ENCODE assay signal across 19 cellular contexts in the genomic region with DNA sequence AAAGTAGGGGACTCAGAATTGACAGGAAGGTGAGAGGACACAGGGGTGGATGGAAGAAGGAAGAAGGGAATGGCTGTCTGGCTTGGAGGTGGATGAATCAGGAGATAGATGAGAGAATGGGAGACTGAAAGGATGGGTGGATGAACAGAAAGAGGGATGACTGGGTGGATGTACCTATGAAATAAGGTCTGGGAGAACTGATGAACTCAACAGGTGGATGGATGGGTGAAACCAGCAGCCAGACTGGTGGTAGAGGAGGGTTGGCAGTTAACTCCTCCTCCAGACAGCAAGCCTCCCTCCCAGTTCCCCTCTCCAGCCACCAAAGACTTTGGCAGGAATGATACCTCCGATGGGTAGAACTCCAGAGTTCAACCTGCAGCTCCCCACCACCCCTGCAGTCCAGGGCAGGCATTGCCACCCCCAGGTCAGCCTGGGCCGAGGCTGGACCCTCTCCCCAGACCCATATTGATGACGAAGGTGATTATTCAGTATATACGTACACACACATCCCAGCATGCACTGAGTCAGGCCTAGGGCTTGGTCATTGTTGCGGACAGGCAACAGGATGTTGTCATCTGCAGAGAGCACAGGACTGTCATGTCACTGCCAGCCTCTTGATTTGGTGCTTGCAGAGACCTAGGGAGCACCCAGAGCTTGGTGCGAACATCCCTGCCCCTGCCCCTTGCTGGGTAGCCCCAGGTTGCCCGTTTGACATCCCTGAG. TPM values are rescaled to one million over a fixed set of nuclear protein-coding genes. Genes with fewer than 3 reads are reported as not detected.
DNase-seq lines count a peak whose midpoint lies in the region; ATAC-seq, FAIRE-seq and TF ChIP-seq lines count a peak whose summit lies in the region.
"Had no signal": no experiment of that assay in that cellular context is flagged by ENCODE, and none has a peak within 500 bp of the region (broad histone marks: within the 10 kb centered on the region; RNA-seq: fewer than 3 reads in every experiment).

No MANE protein-coding gene starts in this region.

- no peak overlapping the region for H2BK20ac ChIP-seq in H9 (ENCODE audit: low read depth, low read length, poor library complexity, severe bottlenecking)

- no peak overlapping the region for H3K4ac ChIP-seq in H9 (ENCODE audit: low read depth, low read length)

- no peak overlapping the region for H3K18ac ChIP-seq in H9 (ENCODE audit: insufficient read length, low read depth, low read length)

- H3K4me1 Mint-ChIP-seq in activated naive CD8-positive, alpha-beta T cell (ENCODE audit: low read depth), result peaks cover 32% of the 10 kb centered on the region
- peaks cover 9% of the 10 kb centered on the region for H3K4me1 Mint-ChIP-seq in activated naive CD8-positive, alpha-beta T cell treated with anti-CD3 and anti-CD28 coated beads, Interleukin-2, amount 50 U/mL, for 24 hours
- H3K4me1 Mint-ChIP-seq in H9, result 0 out of 4 replicates have a peak, but pooled peaks cover 0 to 2% of the 10 kb centered on the region in 2 experiments

- no peak overlapping the region for H4K91ac ChIP-seq in H9 (ENCODE audit: insufficient read length, low read depth, low read length)

- in situ Hi-C loops in brain microvascular endothelial cell (cut with HindIII; ENCODE audit: low pct_ligation_motif_present, low sequenced_read_pairs), result no loop called here

- H3K27me3 ChIP-seq in H9 (ENCODE audit: insufficient read depth, low read length) (no peaks in the 10 kb centered on the region), brain microvascular endothelial cell (replicated peaks) (no peaks in the 10 kb centered on the region)

- H3K23ac ChIP-seq in H9 (ENCODE audit: insufficient read length, low read depth, low read length), result no peak overlapping the region

- no peak overlapping the region for H2BK120ac ChIP-seq in H9 (ENCODE audit: low read depth, low read length, poor library complexity, severe bottlenecking)

- no peak overlapping the region for H3K56ac ChIP-seq in H9 (ENCODE audit: insufficient read length, low read depth, low read length)

- no peak for FAIRE-seq in kidney (lab: Jason Lieb, UNC)
- no peak for FAIRE-seq in frontal cortex (lab: Jason Lieb, UNC)
- FAIRE-seq: GM12892 had no signal

- H3K79me1 ChIP-seq in H9 (ENCODE audit: insufficient read depth, low read depth, low read length, poor library complexity, severe bottlenecking), result no peaks in the 10 kb centered on the region

- no peak overlapping the region for H4K5ac ChIP-seq in H9 (ENCODE audit: insufficient read length, low read depth, low read length)

- no peak for DNase-seq in activated naive CD8-positive, alpha-beta T cell treated with anti-CD3 and anti-CD28 coated beads, Interleukin-2, amount 50 U/mL, for 24 hours
- no peak for DNase-seq in H9
- DNase-seq in kidney, result peak; percentile 35
- DNase-seq in posterior vena cava (ENCODE audit: low spot score), result peak; percentile 52
- DNase-seq in brain microvascular endothelial cell, result no peak
- no peak for DNase-seq in GOT3 (lab: John Stamatoyannopoulos, UW)
- DNase-seq in frontal cortex (ENCODE audit: low spot score in 2 of 2), result no peak
- DNase-seq: C1 segment of cervical spinal cord, COR-L47, IMR-90, Kasumi-1, NCI-H1105, NCI-H1694, NCI-H524 had no signal

- H3K27me3 Mint-ChIP-seq in activated naive CD8-positive, alpha-beta T cell, result no peaks in the 10 kb centered on the region
- no peaks in the 10 kb centered on the region for H3K27me3 Mint-ChIP-seq in activated naive CD8-positive, alpha-beta T cell treated with anti-CD3 and anti-CD28 coated beads, Interleukin-2, amount 50 U/mL, for 24 hours
- peaks cover 11% of the 10 kb centered on the region for H3K27me3 Mint-ChIP-seq in H9 (ENCODE audit: low read depth)

- peaks cover 3% of the 10 kb centered on the region for H3K9me3 Mint-ChIP-seq in activated naive CD8-positive, alpha-beta T cell (ENCODE audit: low read depth)
- H3K9me3 Mint-ChIP-seq in activated naive CD8-positive, alpha-beta T cell treated with anti-CD3 and anti-CD28 coated beads, Interleukin-2, amount 50 U/mL, for 24 hours, result peaks cover 5% of the 10 kb centered on the region
- peaks cover 5% of the 10 kb centered on the region in 2 experiments; a peak in 3 of 5 replicates for H3K9me3 Mint-ChIP-seq in H9

- H3K79me2 ChIP-seq in H9 (ENCODE audit: insufficient read depth, low read length), result no peaks in the 10 kb centered on the region

- TF ChIP-seq CTCF in H9 (conservative IDR thresholded peaks at IDR 0.05) (0 out of 3 replicates have a peak, but pooled peaks have one; percentile 22), kidney (IDR thresholded peaks at IDR 0.05; ENCODE audit: borderline replicate concordance, extremely low read depth, insufficient read depth) (no peak), brain microvascular endothelial cell (IDR thresholded peaks at IDR 0.05; ENCODE audit: low read depth, low read length, missing control alignments) (no peak)

- no peak overlapping the region for H3K4me2 ChIP-seq in H9 (ENCODE audit: insufficient read depth, insufficient read length, low read length)

- H3K4me3 ChIP-seq in kidney (ENCODE audit: low read length in 2 of 2), result no peak overlapping the region
- no peak overlapping the region for H3K4me3 ChIP-seq in brain microvascular endothelial cell (ENCODE audit: low read depth, low read length)

- no CpG with 5 or more reads among the region's 7 CpGs for WGBS in H9 (ENCODE audit: extremely low coverage, insufficient read length, low lambda C conversion rate)

- H3K27ac ChIP-seq in H9 (ENCODE audit: insufficient read length, low read depth, low read length) (no peak overlapping the region), kidney (ENCODE audit: low read depth in 2 of 2, low read length in 2 of 2) (no peak overlapping the region), brain microvascular endothelial cell (no peak overlapping the region)

- H3K9me3 ChIP-seq in H9 (ENCODE audit: control insufficient read depth, low read depth, low read length), result no peaks in the 10 kb centered on the region
- H3K9me3 ChIP-seq in kidney (ENCODE audit: control insufficient read depth in 1 of 2, low read length in 2 of 2), result peaks cover 0 to 4% of the 10 kb centered on the region in 2 donors

- no peak for ATAC-seq in activated naive CD8-positive, alpha-beta T cell treated with anti-CD3 and anti-CD28 coated beads, Interleukin-2, amount 50 U/mL, for 24 hours

- no peak overlapping the region for H2BK5ac ChIP-seq in H9 (ENCODE audit: insufficient read length, low read length)

- H3K36me3 Mint-ChIP-seq in activated naive CD8-positive, alpha-beta T cell, result peaks cover 4% of the 10 kb centered on the region
- no peaks in the 10 kb centered on the region for H3K36me3 Mint-ChIP-seq in activated naive CD8-positive, alpha-beta T cell treated with anti-CD3 and anti-CD28 coated beads, Interleukin-2, amount 50 U/mL, for 24 hours (ENCODE audit: low read depth)
- peaks cover 0 to 4% (median 0%) of the 10 kb centered on the region in 3 experiments; a peak in 3 of 7 replicates for H3K36me3 Mint-ChIP-seq in H9 (ENCODE audit: insufficient read depth in 1 of 3, low read depth in 3 of 3)

- H2AFZ ChIP-seq in H9 (ENCODE audit: low read length), result no peak overlapping the region

- no peaks in the 10 kb centered on the region for H4K20me1 ChIP-seq in H9 (ENCODE audit: control insufficient read depth, insufficient read depth, insufficient read length)

- no peaks in the 10 kb centered on the region for H3K36me3 ChIP-seq in kidney (ENCODE audit: control insufficient read depth in 1 of 2, insufficient read depth in 2 of 2, low read length in 2 of 2)
- no peaks in the 10 kb centered on the region for H3K36me3 ChIP-seq in brain microvascular endothelial cell (replicated peaks)

- H3K4me3 Mint-ChIP-seq in activated naive CD8-positive, alpha-beta T cell, result no peak overlapping the region
- H3K4me3 Mint-ChIP-seq in activated naive CD8-positive, alpha-beta T cell treated with anti-CD3 and anti-CD28 coated beads, Interleukin-2, amount 50 U/mL, for 24 hours, result no peak overlapping the region
- H3K4me3 Mint-ChIP-seq in H9, result no peak overlapping the region

- peak overlapping the region; percentile 46 for H3K27ac Mint-ChIP-seq in activated naive CD8-positive, alpha-beta T cell
- no peak overlapping the region for H3K27ac Mint-ChIP-seq in activated naive CD8-positive, alpha-beta T cell treated with anti-CD3 and anti-CD28 coated beads, Interleukin-2, amount 50 U/mL, for 24 hours
- H3K27ac Mint-ChIP-seq in H9, result no peak overlapping the region

- H2BK15ac ChIP-seq in H9 (ENCODE audit: low read depth, low read length), result no peak overlapping the region

- H3K23me2 ChIP-seq in H9 (ENCODE audit: insufficient read length, low read depth, low read length, poor library complexity, severe bottlenecking), result no peaks in the 10 kb centered on the region

- H3T11ph ChIP-seq in H9 (ENCODE audit: low read length), result no peak overlapping the region

- no peak overlapping the region for H2AK5ac ChIP-seq in H9 (ENCODE audit: insufficient read length, low read length)

- intact Hi-C loops in kidney (cut with DNase I) (no loop called here), posterior vena cava (cut with DNase I) (no loop called here)

- H3K14ac ChIP-seq in H9 (ENCODE audit: insufficient read depth, low read length), result no peak overlapping the region

- H3K4me1 ChIP-seq in H9 (ENCODE audit: insufficient read depth, low read length), result no peaks in the 10 kb centered on the region
- no peaks in the 10 kb centered on the region for H3K4me1 ChIP-seq in kidney (ENCODE audit: control insufficient read depth in 1 of 2, insufficient read depth in 1 of 2, low read depth in 1 of 2, low read length in 2 of 2)

- H3K9ac ChIP-seq in H9 (ENCODE audit: extremely low read depth, insufficient read length, low read length), result no peak overlapping the region
- no peak overlapping the region for H3K9ac ChIP-seq in kidney (ENCODE audit: low read length in 2 of 2)

- no peak overlapping the region for H4K8ac ChIP-seq in H9 (replicated peaks; ENCODE audit: insufficient read length, low read depth, low read length)

- H2BK12ac ChIP-seq in H9 (ENCODE audit: insufficient read length, low read depth, low read length), result no peak overlapping the region

RNA-seq across cellular contexts. Expression of gene SUN5, which starts 2.0 kb away (rescaled TPM):
- total RNA-seq in H9 (2021) (not detected in 2 replicates), kidney (not detected), posterior vena cava (not detected), frontal cortex (not detected)
- not detected for polyA plus RNA-seq in kidney (ENCODE audit: insufficient read depth, low read depth, low replicate concordance)
- total RNA-seq: A673, H4, HT-29, IMR-90 had no signal
- polyA plus RNA-seq: IMR-90 had no signal

RNA-seq across cellular contexts. Expression of gene BPIFB2, which starts 5.3 kb away (rescaled TPM):
- total RNA-seq in H9 (2021) (not detected in 2 replicates), kidney (not detected), posterior vena cava (not detected), frontal cortex (not detected)
- polyA plus RNA-seq in kidney (ENCODE audit: insufficient read depth, low read depth, low replicate concordance), result not detected
- total RNA-seq: A673, H4, HT-29, IMR-90 had no signal
- polyA plus RNA-seq: IMR-90 had no signal

RNA-seq across cellular contexts. Expression of gene BPIFB6, which starts 29.2 kb away (rescaled TPM):
- total RNA-seq in H9 (2021) (not detected in 2 replicates), kidney (not detected), posterior vena cava (not detected), frontal cortex (not detected)
- polyA plus RNA-seq in kidney (ENCODE audit: insufficient read depth, low read depth, low replicate concordance), result not detected
- total RNA-seq: A673, H4, HT-29, IMR-90 had no signal
- polyA plus RNA-seq: IMR-90 had no signal

RNA-seq across cellular contexts. Expression of gene BPIFB3, which starts 51.5 kb away (rescaled TPM):
- total RNA-seq in H9 (2021) (not detected in 2 replicates), kidney (not detected), posterior vena cava (not detected), frontal cortex (not detected)
- not detected for polyA plus RNA-seq in kidney (ENCODE audit: insufficient read depth, low read depth, low replicate concordance)
- total RNA-seq: A673, H4, HT-29, IMR-90 had no signal
- polyA plus RNA-seq: IMR-90 had no signal

Comparison
In these comparisons a context has a peak if more than half of its experiments do, and no peak if none do; other contexts are left out.
1. DNase-seq: peak in kidney (single experiment) and posterior vena cava (single experiment); none in activated naive CD8-positive, alpha-beta T cell treated with anti-CD3 and anti-CD28 coated beads, Interleukin-2, amount 50 U/mL, for 24 hours (single experiment), H9 (single experiment), brain microvascular endothelial cell (single experiment), GOT3 (single experiment) and frontal cortex (0 of 2).